Comparison of ENCODE assay signal across 8 cellular contexts in genomic region chr7:35037211-35037525, GRCh38. TPM values are rescaled to one million over a fixed set of nuclear protein-coding genes. Genes with fewer than 3 reads are reported as not detected.
A peak's percentile ranks its signal among the peaks of the same experiment; 100 is the strongest.
DNase-seq lines count a peak whose midpoint lies in the region; ATAC-seq and TF ChIP-seq lines count a peak whose summit lies in the region.

DPY19L1 (minus strand) TSS chr7:35037485; CDS start chr7:35037394, 91 bp downstream.

- H3K4me3 ChIP-seq in astrocyte of the spinal cord (ENCODE audit: low read depth, low read length), result peak within 1 kb of the TSS; percentile 57

- peak; percentile 27 for TF ChIP-seq POLR2A in GM15510 (IDR thresholded peaks at IDR 0.05; ENCODE audit: borderline replicate concordance, extremely low read depth, insufficient read length)

- ATAC-seq in HG03039 (IDR thresholded peaks at IDR 0.05; ENCODE audit: unreplicated experiment) (peak; percentile 24), left colon (no peak), HG02884 (IDR thresholded peaks at IDR 0.05; ENCODE audit: unreplicated experiment) (no peak)

- DNase-seq in astrocyte of the spinal cord (ENCODE audit: low read depth, low spot score) (no peak), left colon (no peak), substantia nigra (lab: John Stamatoyannopoulos, UW) (no peak), NCI-H146 treated with DMSO at 0.1 percent for 48 hours (lab: John Stamatoyannopoulos, UW; ENCODE audit: unreplicated experiment) (no peak), NCI-H187 (lab: John Stamatoyannopoulos, UW) (no peak)

- no peak for TF ChIP-seq CTCF in astrocyte of the spinal cord (IDR thresholded peaks at IDR 0.05; ENCODE audit: low read depth, low read length)

- in situ Hi-C loops in astrocyte of the spinal cord (cut with HindIII; ENCODE audit: low sequenced_read_pairs), result no loop called here

- intact Hi-C loops in left colon (cut with DNase I, micrococcal nuclease), result no loop called here

- peak within 1 kb of the TSS; percentile 69 for H3K27ac ChIP-seq in substantia nigra (ENCODE audit: low read depth, low read length, poor library complexity, severe bottlenecking)

RNA-seq across cellular contexts. Expression of gene DPY19L1, which starts in this region (rescaled TPM):
- total RNA-seq in left colon, result 10 to 100 TPM; 22.0 to 24.3 TPM
